1 cellular context compared by ENCODE assay signal in the genomic region with DNA sequence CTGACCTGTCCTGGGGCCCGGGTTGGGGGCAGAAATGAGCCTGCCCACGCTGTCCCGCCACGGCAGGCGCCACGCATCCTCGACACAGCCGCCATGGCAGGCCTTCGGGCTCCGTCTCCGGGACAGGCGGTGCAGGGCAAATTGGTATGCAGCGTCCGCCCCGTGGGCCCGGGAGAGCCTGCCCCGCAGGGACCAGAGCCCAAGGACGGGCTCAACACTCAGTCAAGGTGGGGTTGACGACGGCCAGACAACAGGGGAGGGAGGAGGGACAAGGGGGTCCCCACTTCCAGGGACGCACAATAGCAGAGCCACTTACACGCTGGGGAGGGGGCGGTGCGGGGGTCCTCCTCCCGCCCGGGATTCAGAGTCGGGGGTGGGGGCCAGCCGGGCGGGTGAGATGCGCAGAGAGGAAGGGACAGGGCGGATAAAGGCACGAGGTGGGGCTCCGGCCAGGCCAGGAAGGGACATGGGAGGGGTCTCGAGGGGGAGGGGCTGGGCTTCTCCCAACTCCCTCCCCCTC.
TF ChIP-seq lines count a peak whose summit lies in the region.

No MANE protein-coding gene starts in this region.

TF ChIP-seq in GM12891, 5 proteins besides CTCF, POLR2A, EP300 and RAD21:
- TF ChIP-seq PAX5 (IDR thresholded peaks at IDR 0.05; ENCODE audit: insufficient read depth, low read length, severe bottlenecking) (no peak), SPI1 (IDR thresholded peaks at IDR 0.05; ENCODE audit: low read depth, low read length) (no peak), POU2F2 (IDR thresholded peaks at IDR 0.05; ENCODE audit: low read depth, low read length) (no peak)
